In the genomic region with DNA sequence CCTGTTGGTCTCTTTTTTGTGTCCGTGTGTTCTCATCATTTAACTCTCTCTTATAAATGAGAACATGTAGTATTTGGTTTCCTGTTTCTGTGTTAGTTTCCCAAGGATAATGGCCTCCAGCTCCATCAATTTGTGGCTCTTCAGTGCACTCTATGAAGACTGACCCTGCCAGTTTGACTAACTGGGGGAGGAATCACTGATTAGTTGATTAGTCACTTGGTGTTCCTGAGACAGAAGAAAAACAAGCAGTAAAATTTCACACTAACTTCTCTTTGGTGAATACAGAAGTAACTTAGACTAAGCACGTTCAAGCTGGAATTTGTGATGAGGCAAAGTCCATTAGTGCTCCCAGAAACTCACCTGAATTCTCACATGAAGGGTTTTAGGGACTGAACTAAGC, we compare ENCODE assay signal across 22 cellular contexts.
DNase-seq lines count a peak whose midpoint lies in the region; ATAC-seq, FAIRE-seq and TF ChIP-seq lines count a peak whose summit lies in the region.
"Had no signal": no experiment of that assay in that cellular context is flagged by ENCODE, and none has a peak within 500 bp of the region (broad histone marks: within the 10 kb centered on the region; RNA-seq: fewer than 3 reads in every experiment).

No MANE protein-coding gene starts in this region.

- H3K9me1 ChIP-seq in K562 (ENCODE audit: control insufficient read depth, insufficient read depth, low read length): no peaks in the 10 kb centered on the region

- ATAC-seq in DND-41 (ENCODE audit: insufficient read depth, low read depth) (no peak), K562 (no peak), foreskin keratinocyte (peak; percentile 26), HG03354 (IDR thresholded peaks at IDR 0.05; ENCODE audit: poor library complexity, severe bottlenecking, unreplicated experiment) (no peak)
- ATAC-seq in activated naive CD8-positive, alpha-beta T cell treated with anti-CD3 and anti-CD28 coated beads, Interleukin-2, amount 50 U/mL, for 24 hours: no peak
- ATAC-seq: Panc1, Right ventricle myocardium inferior had no signal

- no peak overlapping the region for H3K9ac ChIP-seq in DND-41 (ENCODE audit: low read depth, low read length)
- H3K9ac ChIP-seq in K562 (ENCODE audit: insufficient read depth in 1 of 2, low read depth in 2 of 2, low read length in 2 of 2): no peak overlapping the region
- H3K9ac ChIP-seq: BLaER1 treated with 17β-estradiol and CSF1 and Interleukin-3, amounts not matched to agents 10 nM and 100 nM had no signal

- no peaks in the 10 kb centered on the region for H3K36me3 Mint-ChIP-seq in activated naive CD8-positive, alpha-beta T cell treated with anti-CD3 and anti-CD28 coated beads, Interleukin-2, amount 50 U/mL, for 24 hours (ENCODE audit: low read depth)
- no peaks in the 10 kb centered on the region for H3K36me3 Mint-ChIP-seq in activated CD4-positive, alpha-beta memory T cell treated with anti-CD3 and anti-CD28 coated beads for 36 hours
- H3K36me3 Mint-ChIP-seq: CD8-positive, alpha-beta memory T cell had no signal

- no peak for TF ChIP-seq POLR2A in K562 (conservative IDR thresholded peaks at IDR 0.05)

- CTCF ChIA-PET in K562 (lab: Yijun Ruan, JAX; ENCODE audit: low intra/inter-chr PET ratio): no interaction called here
- CTCF ChIA-PET in activated CD4-positive, alpha-beta memory T cell treated with anti-CD3 and anti-CD28 coated beads for 36 hours (lab: Charles Lee): no interaction called here

- no peak for TF ChIP-seq RAD21 in K562 (CRISPR knock-in tag; conservative IDR thresholded peaks at IDR 0.05 in 1 of 2, IDR thresholded peaks at IDR 0.05 in 1 of 2)

- intact Hi-C loops in K562 (cut with micrococcal nuclease): no loop called here
- intact Hi-C loops in activated CD4-positive, alpha-beta memory T cell treated with anti-CD3 and anti-CD28 coated beads for 36 hours (cut with micrococcal nuclease): no loop called here

- 0% methylated on average over 2 of the region's 2 CpGs for WGBS in K562 (ENCODE audit: insufficient coverage, low coverage, missing lambda C conversion rate)

- H4K20me1 ChIP-seq in DND-41 (ENCODE audit: insufficient read depth, low read length) (no peaks in the 10 kb centered on the region), K562 (replicated peaks; ENCODE audit: control insufficient read depth, insufficient read depth, low read length) (no peaks in the 10 kb centered on the region)
- H4K20me1 ChIP-seq: BLaER1 treated with 17β-estradiol and CSF1 and Interleukin-3, amounts not matched to agents 10 nM and 100 nM had no signal

- no peak overlapping the region for H3K27ac Mint-ChIP-seq in activated naive CD8-positive, alpha-beta T cell treated with anti-CD3 and anti-CD28 coated beads, Interleukin-2, amount 50 U/mL, for 24 hours
- H3K27ac Mint-ChIP-seq in activated CD4-positive, alpha-beta memory T cell treated with anti-CD3 and anti-CD28 coated beads for 36 hours: no peak overlapping the region
- H3K27ac Mint-ChIP-seq: CD8-positive, alpha-beta memory T cell; HFFc6 had no signal

- H3K79me2 ChIP-seq in DND-41 (ENCODE audit: insufficient read depth, low read length): no peaks in the 10 kb centered on the region
- H3K79me2 ChIP-seq in K562 (ENCODE audit: control insufficient read depth, insufficient read depth, low read length): no peaks in the 10 kb centered on the region

- H3K27ac ChIP-seq in DND-41 (ENCODE audit: low read length): no peak overlapping the region
- H3K27ac ChIP-seq in K562 (ENCODE audit: extremely low read depth, low read depth, low read length): no peak overlapping the region
- H3K27ac ChIP-seq in foreskin keratinocyte: no peak overlapping the region
- H3K27ac ChIP-seq: BLaER1 treated with 17β-estradiol and CSF1 and Interleukin-3, amounts not matched to agents 10 nM and 100 nM; HL-60 had no signal

- H3K36me3 ChIP-seq in DND-41 (ENCODE audit: insufficient read depth, low read length): no peaks in the 10 kb centered on the region
- no peaks in the 10 kb centered on the region for H3K36me3 ChIP-seq in K562 (ENCODE audit: control insufficient read depth, insufficient read depth, low read length)
- H3K36me3 ChIP-seq: BLaER1 treated with 17β-estradiol and CSF1 and Interleukin-3, amounts not matched to agents 10 nM and 100 nM had no signal

- POLR2A ChIA-PET in K562 (lab: Yijun Ruan, JAX): no interaction called here
- POLR2A ChIA-PET in activated CD4-positive, alpha-beta memory T cell treated with anti-CD3 and anti-CD28 coated beads for 36 hours (lab: Charles Lee): no interaction called here

- BruUV-seq in K562 (replicated peaks; lab: Mats Ljungman, UMichigan): no TSS peak

- H3K4me1 ChIP-seq in DND-41 (ENCODE audit: insufficient read depth, low read length) (no peaks in the 10 kb centered on the region), K562 (replicated peaks in 1 of 2; ENCODE audit: control insufficient read depth in 2 of 2, insufficient read depth in 2 of 2, low read length in 2 of 2) (no peaks in the 10 kb centered on the region), foreskin keratinocyte (peaks cover 2% of the 10 kb centered on the region)
- H3K4me1 ChIP-seq: BLaER1 treated with 17β-estradiol and CSF1 and Interleukin-3, amounts not matched to agents 10 nM and 100 nM had no signal

- TF ChIP-seq CTCF in DND-41 (IDR thresholded peaks at IDR 0.05; ENCODE audit: borderline replicate concordance, extremely low read depth, low read length, poor library complexity, severe bottlenecking) (no peak), K562 (IDR thresholded peaks at IDR 0.05 in 2 of 3, conservative IDR thresholded peaks at IDR 0.05 in 1 of 3; ENCODE audit: insufficient read depth in 2 of 3, low read depth in 1 of 3, low read length in 3 of 3) (no peak), foreskin keratinocyte (conservative IDR thresholded peaks at IDR 0.05) (no peak)

- no peak for FAIRE-seq in K562 (lab: Jason Lieb, UNC)
- FAIRE-seq: A204.1, D721Med, GM12891, GM18507 had no signal

- H3K4me3 Mint-ChIP-seq in activated naive CD8-positive, alpha-beta T cell treated with anti-CD3 and anti-CD28 coated beads, Interleukin-2, amount 50 U/mL, for 24 hours: no peak overlapping the region
- H3K4me3 Mint-ChIP-seq in activated CD4-positive, alpha-beta memory T cell treated with anti-CD3 and anti-CD28 coated beads for 36 hours: no peak overlapping the region
- H3K4me3 Mint-ChIP-seq: CD8-positive, alpha-beta memory T cell; HFFc6 had no signal

- DNase-seq in DND-41 (no peak), NCI-H226 (peak; percentile 2), K562 (ENCODE audit: extremely low read depth in 1 of 4, low spot score in 3 of 4) (no peak), foreskin keratinocyte (peak in 1 of 2 donors; percentile 35)
- DNase-seq in activated naive CD8-positive, alpha-beta T cell treated with anti-CD3 and anti-CD28 coated beads, Interleukin-2, amount 50 U/mL, for 24 hours: no peak
- DNase-seq in activated CD4-positive, alpha-beta memory T cell treated with anti-CD3 and anti-CD28 coated beads for 36 hours: no peak
- DNase-seq: CD8-positive, alpha-beta memory T cell; GF-D8; GOT3; HFFc6; NCI-H1436; NCI-H2029; NCI-H524 treated with DMSO at 0.1 percent for 48 hours had no signal

- no peaks in the 10 kb centered on the region for H3K9me3 ChIP-seq in DND-41 (ENCODE audit: insufficient read depth, low read length, severe bottlenecking)
- H3K9me3 ChIP-seq in K562 (replicated peaks; ENCODE audit: control insufficient read depth, insufficient read depth, low read depth, low read length): no peaks in the 10 kb centered on the region
- H3K9me3 ChIP-seq: BLaER1 treated with 17β-estradiol and CSF1 and Interleukin-3, amounts not matched to agents 10 nM and 100 nM had no signal

- H2AFZ ChIP-seq in DND-41 (ENCODE audit: low read depth, low read length): peak overlapping the region; percentile 59
- no peak overlapping the region; the same call in 1 of the 2 replicates for H2AFZ ChIP-seq in K562 (ENCODE audit: low read depth, low read length)

- in situ Hi-C loops in K562 (cut with MboI): no loop called here

- no peaks in the 10 kb centered on the region for H3K4me1 Mint-ChIP-seq in activated naive CD8-positive, alpha-beta T cell treated with anti-CD3 and anti-CD28 coated beads, Interleukin-2, amount 50 U/mL, for 24 hours
- no peaks in the 10 kb centered on the region for H3K4me1 Mint-ChIP-seq in activated CD4-positive, alpha-beta memory T cell treated with anti-CD3 and anti-CD28 coated beads for 36 hours (ENCODE audit: low read depth)
- H3K4me1 Mint-ChIP-seq: CD8-positive, alpha-beta memory T cell had no signal

- H3K4me2 ChIP-seq in DND-41 (ENCODE audit: insufficient read depth, low read length) (no peak overlapping the region), K562 (ENCODE audit: insufficient read depth, low read length) (no peak overlapping the region)
- H3K4me2 ChIP-seq: BLaER1 treated with 17β-estradiol and CSF1 and Interleukin-3, amounts not matched to agents 10 nM and 100 nM had no signal

- no peak for TF ChIP-seq EP300 in K562 (IDR thresholded peaks at IDR 0.05; ENCODE audit: low read length)

- H3K9me3 Mint-ChIP-seq in activated naive CD8-positive, alpha-beta T cell treated with anti-CD3 and anti-CD28 coated beads, Interleukin-2, amount 50 U/mL, for 24 hours: no peaks in the 10 kb centered on the region
- no peaks in the 10 kb centered on the region for H3K9me3 Mint-ChIP-seq in activated CD4-positive, alpha-beta memory T cell treated with anti-CD3 and anti-CD28 coated beads for 36 hours

- no peaks in the 10 kb centered on the region for H3K27me3 ChIP-seq in DND-41 (ENCODE audit: insufficient read depth, low read length, poor library complexity)
- H3K27me3 ChIP-seq in K562 (ENCODE audit: control insufficient read depth in 2 of 2, insufficient read depth in 2 of 2, low read length in 2 of 2): no peaks in the 10 kb centered on the region
- no peaks in the 10 kb centered on the region for H3K27me3 ChIP-seq in foreskin keratinocyte
- H3K27me3 ChIP-seq: BLaER1 treated with 17β-estradiol and CSF1 and Interleukin-3, amounts not matched to agents 10 nM and 100 nM had no signal

- H3K4me3 ChIP-seq in DND-41 (ENCODE audit: low read depth in 1 of 2, low read length in 2 of 2) (no peak overlapping the region), K562 (no peak overlapping the region)
- H3K4me3 ChIP-seq: BLaER1 treated with 17β-estradiol and CSF1 and Interleukin-3, amounts not matched to agents 10 nM and 100 nM had no signal

- no peaks in the 10 kb centered on the region for H3K27me3 Mint-ChIP-seq in activated naive CD8-positive, alpha-beta T cell treated with anti-CD3 and anti-CD28 coated beads, Interleukin-2, amount 50 U/mL, for 24 hours
- no peaks in the 10 kb centered on the region for H3K27me3 Mint-ChIP-seq in activated CD4-positive, alpha-beta memory T cell treated with anti-CD3 and anti-CD28 coated beads for 36 hours
- H3K27me3 Mint-ChIP-seq: CD8-positive, alpha-beta memory T cell had no signal

TF ChIP-seq in K562, 482 proteins besides CTCF, POLR2A, EP300 and RAD21 (continues in another document):
- TF ChIP-seq ILF3 (IDR thresholded peaks at IDR 0.05; ENCODE audit: borderline replicate concordance): no peak
